Comparison of ENCODE assay signal across 8 cellular contexts in genomic region chr4:69025191-69025998, GRCh38.
A peak's percentile ranks its signal among the peaks of the same experiment; 100 is the strongest.
DNase-seq lines count a peak whose midpoint lies in the region; ATAC-seq, FAIRE-seq and TF ChIP-seq lines count a peak whose summit lies in the region.

No MANE protein-coding gene starts in this region.

- no peak overlapping the region for H3K27ac ChIP-seq in CD4-positive, alpha-beta T cell (ENCODE audit: low read depth, low read length)

- CTCF ChIA-PET in CD4-positive, alpha-beta T cell (lab: Charles Lee): no interaction called here

- DNase-seq in GM10266 (ENCODE audit: extremely low spot score): no peak
- DNase-seq in NCI-H146 treated with DMSO at 0.1 percent for 48 hours (lab: John Stamatoyannopoulos, UW; ENCODE audit: unreplicated experiment): peak; percentile 34
- DNase-seq in iris pigment epithelial cell (ENCODE audit: low read depth): peak; percentile 2
- no peak for DNase-seq in GM12891 (ENCODE audit: insufficient read length, low spot score)
- DNase-seq in NOMO-1 treated with dmso at 0.1 percent for 144 hours (lab: John Stamatoyannopoulos, UW; ENCODE audit: unreplicated experiment): no peak
- DNase-seq in amniotic stem cell (lab: John Stamatoyannopoulos, UW): no peak
- no peak for DNase-seq in CD4-positive, alpha-beta T cell

- no peak for FAIRE-seq in GM12891 (lab: Jason Lieb, UNC)

- TF ChIP-seq POLR2A in GM12891 (IDR thresholded peaks at IDR 0.05; ENCODE audit: low read depth, low read length): no peak

- H3K27me3 Mint-ChIP-seq in CD4-positive, alpha-beta T cell: no peaks in the 10 kb centered on the region

- H3K9me3 Mint-ChIP-seq in CD4-positive, alpha-beta T cell: no peaks in the 10 kb centered on the region

- no peaks in the 10 kb centered on the region for H3K36me3 Mint-ChIP-seq in CD4-positive, alpha-beta T cell (ENCODE audit: low read depth)

- no peaks in the 10 kb centered on the region for H3K27me3 ChIP-seq in CD4-positive, alpha-beta T cell (ENCODE audit: control insufficient read depth, insufficient read depth, low read length)

- POLR2A ChIA-PET in CD4-positive, alpha-beta T cell (lab: Charles Lee): no interaction called here

- H3K4me3 Mint-ChIP-seq in CD4-positive, alpha-beta T cell: no peak overlapping the region

- ATAC-seq in GM21737 (IDR thresholded peaks at IDR 0.05; ENCODE audit: unreplicated experiment): peak; percentile 64
- ATAC-seq in CD4-positive, alpha-beta T cell (ENCODE audit: poor library complexity): no peak

- H3K27ac Mint-ChIP-seq in CD4-positive, alpha-beta T cell: no peak overlapping the region

- H3K9me3 ChIP-seq in CD4-positive, alpha-beta T cell (ENCODE audit: control insufficient read depth, low read length): no peaks in the 10 kb centered on the region

- intact Hi-C loops in CD4-positive, alpha-beta T cell (cut with DNase I, micrococcal nuclease): no loop called here

- peak; percentile 28 for TF ChIP-seq CTCF in GM10266 (IDR thresholded peaks at IDR 0.05; ENCODE audit: control insufficient read depth, insufficient read depth, low read depth, missing control alignments)
- TF ChIP-seq CTCF in CD4-positive, alpha-beta T cell (IDR thresholded peaks at IDR 0.05): no peak

- H3K4me1 Mint-ChIP-seq in CD4-positive, alpha-beta T cell (ENCODE audit: low read depth): no peaks in the 10 kb centered on the region

TF ChIP-seq in GM12891, 5 proteins besides CTCF, POLR2A, EP300 and RAD21:
- no peak for TF ChIP-seq POLR2AphosphoS5 (IDR thresholded peaks at IDR 0.05; ENCODE audit: low read depth, low read length)
- TF ChIP-seq POU2F2 (IDR thresholded peaks at IDR 0.05; ENCODE audit: low read depth, low read length): no peak
- no peak for TF ChIP-seq SPI1 (IDR thresholded peaks at IDR 0.05; ENCODE audit: low read depth, low read length)
- TF ChIP-seq PAX5 (IDR thresholded peaks at IDR 0.05; ENCODE audit: insufficient read depth, low read length, severe bottlenecking): no peak
- TF ChIP-seq TAF1 (IDR thresholded peaks at IDR 0.05; ENCODE audit: low read depth, low read length): no peak

Comparison
In these comparisons a context has a peak if more than half of its experiments do, and no peak if none do; other contexts are left out.
1. DNase-seq: peak in NCI-H146 treated with DMSO at 0.1 percent for 48 hours (single experiment) and iris pigment epithelial cell (single experiment); none in GM10266 (single experiment), GM12891 (single experiment), NOMO-1 treated with dmso at 0.1 percent for 144 hours (single experiment), amniotic stem cell (single experiment) and CD4-positive, alpha-beta T cell (0 of 10).